ENCODE assay signal across 9 cellular contexts in genomic region chr4:7066493-7066892, GRCh38. TPM values are rescaled to one million over a fixed set of nuclear protein-coding genes. Genes with fewer than 3 reads are reported as not detected.
A peak's percentile ranks its signal among the peaks of the same experiment; 100 is the strongest.
DNase-seq lines count a peak whose midpoint lies in the region; ATAC-seq and TF ChIP-seq lines count a peak whose summit lies in the region.
"Had no signal": no experiment of that assay in that cellular context is flagged by ENCODE, and none has a peak within 500 bp of the region (broad histone marks: within the 10 kb centered on the region; RNA-seq: fewer than 3 reads in every experiment).

No MANE protein-coding gene starts in this region.

- H3K9me3 ChIP-seq in skeletal muscle tissue (ENCODE audit: control insufficient read depth in 3 of 3, low read length in 3 of 3): no peaks in the 10 kb centered on the region

- H3K4me1 ChIP-seq in skeletal muscle tissue (ENCODE audit: control insufficient read depth in 3 of 3, insufficient read depth in 3 of 3, low read length in 3 of 3): peaks cover 22 to 37% (median 25%) of the 10 kb centered on the region in 3 donors

- peaks cover 19 to 25% (median 23%) of the 10 kb centered on the region in 3 donors for H3K36me3 ChIP-seq in skeletal muscle tissue (ENCODE audit: control insufficient read depth in 3 of 3, insufficient read depth in 3 of 3, low read length in 3 of 3)

- H3K36me3 Mint-ChIP-seq in T-helper 1 cell treated with Interleukin-12 subunit alpha and Interleukin-12 subunit beta and Interleukin-4 antibody, amounts not matched to agents 30 μg/mL and 1 μg/mL, for 36 hours (ENCODE audit: low read depth): peaks cover 38% of the 10 kb centered on the region

- TF ChIP-seq CTCF in VCaP (conservative IDR thresholded peaks at IDR 0.05) (no peak), foreskin fibroblast (IDR thresholded peaks at IDR 0.05; ENCODE audit: low read depth, low read length) (no peak)

- peaks cover 40% of the 10 kb centered on the region for H3K4me1 Mint-ChIP-seq in T-helper 1 cell treated with Interleukin-12 subunit alpha and Interleukin-12 subunit beta and Interleukin-4 antibody, amounts not matched to agents 30 μg/mL and 1 μg/mL, for 36 hours (ENCODE audit: low read depth)

- DNase-seq in T-helper 1 cell (no peak), foreskin fibroblast (no peak), islet precursor cell (no peak), NCI-H1092 treated with DMSO at 0.1 percent for 48 hours (lab: John Stamatoyannopoulos, UW) (no peak)
- DNase-seq: NCI-H1048 had no signal

- no peaks in the 10 kb centered on the region for H3K27me3 ChIP-seq in skeletal muscle tissue (ENCODE audit: control insufficient read depth in 3 of 3, insufficient read depth in 3 of 3, low read length in 3 of 3)

- peak overlapping the region in 2 of 3 donors; percentile 89 to 96 for H3K9ac ChIP-seq in skeletal muscle tissue (ENCODE audit: low read depth in 1 of 3, low read length in 3 of 3)

- H3K4me3 Mint-ChIP-seq in T-helper 1 cell treated with Interleukin-12 subunit alpha and Interleukin-12 subunit beta and Interleukin-4 antibody, amounts not matched to agents 30 μg/mL and 1 μg/mL, for 36 hours: peak overlapping the region; percentile 83

- peak overlapping the region; percentile 87 for H3K27ac Mint-ChIP-seq in T-helper 1 cell treated with Interleukin-12 subunit alpha and Interleukin-12 subunit beta and Interleukin-4 antibody, amounts not matched to agents 30 μg/mL and 1 μg/mL, for 36 hours

- H3K27ac ChIP-seq in VCaP: peak overlapping the region; percentile 88; the same call in 1 of the 2 replicates
- H3K27ac ChIP-seq in skeletal muscle tissue (ENCODE audit: low read depth, low read length): no peak overlapping the region

- no peak for ATAC-seq in GM21423 (IDR thresholded peaks at IDR 0.05; ENCODE audit: unreplicated experiment)

- peaks cover 8% of the 10 kb centered on the region for H3K27me3 Mint-ChIP-seq in T-helper 1 cell treated with Interleukin-12 subunit alpha and Interleukin-12 subunit beta and Interleukin-4 antibody, amounts not matched to agents 30 μg/mL and 1 μg/mL, for 36 hours (ENCODE audit: low read depth)

- H3K4me3 ChIP-seq in foreskin fibroblast (ENCODE audit: low read depth in 1 of 2, low read length in 2 of 2) (peak overlapping the region; percentile 85 to 86), skeletal muscle tissue (ENCODE audit: low read length in 3 of 3) (peak overlapping the region; percentile 86 to 95 (median 91))

- H3K9me3 Mint-ChIP-seq in T-helper 1 cell treated with Interleukin-12 subunit alpha and Interleukin-12 subunit beta and Interleukin-4 antibody, amounts not matched to agents 30 μg/mL and 1 μg/mL, for 36 hours: no peaks in the 10 kb centered on the region

RNA-seq across cellular contexts. Expression of gene GRPEL1, which starts 1.4 kb away (rescaled TPM):
- total RNA-seq in skeletal muscle tissue: 19.3 TPM

RNA-seq across cellular contexts. Expression of gene TADA2B, which starts 23.3 kb away (rescaled TPM):
- 19.3 TPM for total RNA-seq in skeletal muscle tissue
